In the genomic region with DNA sequence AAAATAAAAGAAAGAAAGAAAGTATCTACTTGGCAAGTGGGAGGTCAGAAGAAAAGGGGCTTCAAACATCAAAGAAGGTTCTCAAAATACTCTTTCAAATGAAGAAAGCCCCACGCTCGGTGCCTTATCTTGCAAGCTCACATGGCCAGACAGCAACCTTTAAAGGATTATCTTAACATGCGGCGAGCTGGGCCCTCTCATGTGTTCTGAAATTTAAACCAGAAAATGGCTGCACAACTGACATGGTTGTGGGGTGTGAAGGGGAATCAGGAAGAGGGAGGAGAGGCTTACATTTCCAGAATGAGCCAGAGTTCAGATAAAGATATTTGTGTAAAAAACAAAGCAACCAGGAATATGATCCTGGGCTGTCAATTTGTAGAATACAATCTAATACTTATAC, we compare ENCODE assay signal across 18 cellular contexts.
"Had no signal": no experiment of that assay in that cellular context is flagged by ENCODE, and none has a peak within 500 bp of the region (broad histone marks: within the 10 kb centered on the region; RNA-seq: fewer than 3 reads in every experiment).

No MANE protein-coding gene starts in this region.

- ATAC-seq: effector memory CD8-positive, alpha-beta T cell; foreskin keratinocyte; left colon; natural killer cell; psoas muscle; right lobe of liver; stimulated activated effector memory CD8-positive, alpha-beta T cell treated with anti-CD3 and anti-CD28 coated beads, Interleukin-12 subunit alpha, Interleukin-12 subunit beta, amount 100 ng/mL, for 72 hours had no signal

- H3K4me1 ChIP-seq: foreskin keratinocyte, parathyroid adenoma, psoas muscle, right lobe of liver, upper lobe of left lung, uterus had no signal

- H2AFZ ChIP-seq: parathyroid adenoma had no signal

- H3K36me3 Mint-ChIP-seq: mesothelial cell of epicardium; natural killer cell; stimulated activated effector memory CD8-positive, alpha-beta T cell treated with anti-CD3 and anti-CD28 coated beads, Interleukin-12 subunit alpha, Interleukin-12 subunit beta, amount 100 ng/mL, for 72 hours had no signal

- H3K9me3 ChIP-seq: psoas muscle, right lobe of liver, tibial artery, upper lobe of left lung, uterus had no signal

- H3K4me3 ChIP-seq: psoas muscle, right lobe of liver, tibial artery, upper lobe of left lung, uterus had no signal

- H3K4me1 Mint-ChIP-seq: natural killer cell; stimulated activated effector memory CD8-positive, alpha-beta T cell treated with anti-CD3 and anti-CD28 coated beads, Interleukin-12 subunit alpha, Interleukin-12 subunit beta, amount 100 ng/mL, for 72 hours had no signal

- H3K27me3 Mint-ChIP-seq: dendritic cell treated with granulocyte-macrophage colony-stimulating factor and Interleukin-4, amounts not matched to agents 40 ng/mL and 50 ng/mL, for 4 days; effector memory CD8-positive, alpha-beta T cell; stimulated activated naive CD8-positive, alpha-beta T cell treated with anti-CD3 and anti-CD28 coated beads, Interleukin-15, Interleukin-2, amounts not matched to agents 100 ng/mL and 50 ng/mL, for 24 hours had no signal

- H3K27ac Mint-ChIP-seq: dendritic cell treated with granulocyte-macrophage colony-stimulating factor and Interleukin-4, amounts not matched to agents 40 ng/mL and 50 ng/mL, for 4 days; effector memory CD8-positive, alpha-beta T cell; mesothelial cell of epicardium; natural killer cell; stimulated activated effector memory CD8-positive, alpha-beta T cell treated with anti-CD3 and anti-CD28 coated beads, Interleukin-12 subunit alpha, Interleukin-12 subunit beta, amount 100 ng/mL, for 72 hours; stimulated activated naive CD8-positive, alpha-beta T cell treated with anti-CD3 and anti-CD28 coated beads, Interleukin-15, Interleukin-2, amounts not matched to agents 100 ng/mL and 50 ng/mL, for 24 hours had no signal

- H3K27ac ChIP-seq: foreskin keratinocyte, parathyroid adenoma, psoas muscle, right lobe of liver, tibial artery, upper lobe of left lung, uterus had no signal

- H3K79me2 ChIP-seq: parathyroid adenoma had no signal

- H3K36me3 ChIP-seq: right lobe of liver, tibial artery, upper lobe of left lung, uterus had no signal

- H3K27me3 ChIP-seq: foreskin keratinocyte, right lobe of liver, tibial artery, upper lobe of left lung, uterus had no signal

- H3K9me3 Mint-ChIP-seq: mesothelial cell of epicardium; stimulated activated naive CD8-positive, alpha-beta T cell treated with anti-CD3 and anti-CD28 coated beads, Interleukin-15, Interleukin-2, amounts not matched to agents 100 ng/mL and 50 ng/mL, for 24 hours had no signal

- H3K9ac ChIP-seq: parathyroid adenoma had no signal

- DNase-seq: effector memory CD8-positive, alpha-beta T cell; foreskin keratinocyte; hippocampal formation; left colon; natural killer cell; psoas muscle; retina; right lobe of liver; stimulated activated CD4-positive, alpha-beta T cell treated with anti-CD3 and anti-CD28 coated beads, Interleukin-4, amount 100 ng/mL, for 1 hour; stimulated activated CD8-positive, alpha-beta memory T cell treated with anti-CD3 and anti-CD28 coated beads, Interleukin-4, amount 100 ng/mL, for 48 hours; tibial artery; upper lobe of left lung; uterus had no signal

- H3K4me3 Mint-ChIP-seq: dendritic cell treated with granulocyte-macrophage colony-stimulating factor and Interleukin-4, amounts not matched to agents 40 ng/mL and 50 ng/mL, for 4 days; effector memory CD8-positive, alpha-beta T cell; mesothelial cell of epicardium; natural killer cell; stimulated activated effector memory CD8-positive, alpha-beta T cell treated with anti-CD3 and anti-CD28 coated beads, Interleukin-12 subunit alpha, Interleukin-12 subunit beta, amount 100 ng/mL, for 72 hours; stimulated activated naive CD8-positive, alpha-beta T cell treated with anti-CD3 and anti-CD28 coated beads, Interleukin-15, Interleukin-2, amounts not matched to agents 100 ng/mL and 50 ng/mL, for 24 hours had no signal
